ENCODE assay signal across 1 cellular context in genomic region chrX:85031505-85031904, GRCh38.
TF ChIP-seq lines count a peak whose summit lies in the region.

No MANE protein-coding gene starts in this region.

TF ChIP-seq in WTC11, 78 proteins besides CTCF, POLR2A, EP300 and RAD21 (continued from another document):
- TF ChIP-seq, protein P1, sequence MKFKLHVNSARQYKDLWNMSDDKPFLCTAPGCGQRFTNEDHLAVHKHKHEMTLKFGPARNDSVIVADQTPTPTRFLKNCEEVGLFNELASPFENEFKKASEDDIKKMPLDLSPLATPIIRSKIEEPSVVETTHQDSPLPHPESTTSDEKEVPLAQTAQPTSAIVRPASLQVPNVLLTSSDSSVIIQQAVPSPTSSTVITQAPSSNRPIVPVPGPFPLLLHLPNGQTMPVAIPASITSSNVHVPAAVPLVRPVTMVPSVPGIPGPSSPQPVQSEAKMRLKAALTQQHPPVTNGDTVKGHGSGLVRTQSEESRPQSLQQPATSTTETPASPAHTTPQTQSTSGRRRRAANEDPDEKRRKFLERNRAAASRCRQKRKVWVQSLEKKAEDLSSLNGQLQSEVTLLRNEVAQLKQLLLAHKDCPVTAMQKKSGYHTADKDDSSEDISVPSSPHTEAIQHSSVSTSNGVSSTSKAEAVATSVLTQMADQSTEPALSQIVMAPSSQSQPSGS (CRISPR knock-in tag; IDR thresholded peaks at IDR 0.05; ENCODE audit: borderline replicate concordance, low read depth) = no peak
- TF ChIP-seq, protein P2, sequence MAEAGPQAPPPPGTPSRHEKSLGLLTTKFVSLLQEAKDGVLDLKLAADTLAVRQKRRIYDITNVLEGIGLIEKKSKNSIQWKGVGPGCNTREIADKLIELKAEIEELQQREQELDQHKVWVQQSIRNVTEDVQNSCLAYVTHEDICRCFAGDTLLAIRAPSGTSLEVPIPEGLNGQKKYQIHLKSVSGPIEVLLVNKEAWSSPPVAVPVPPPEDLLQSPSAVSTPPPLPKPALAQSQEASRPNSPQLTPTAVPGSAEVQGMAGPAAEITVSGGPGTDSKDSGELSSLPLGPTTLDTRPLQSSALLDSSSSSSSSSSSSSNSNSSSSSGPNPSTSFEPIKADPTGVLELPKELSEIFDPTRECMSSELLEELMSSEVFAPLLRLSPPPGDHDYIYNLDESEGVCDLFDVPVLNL (CRISPR knock-in tag; IDR thresholded peaks at IDR 0.05; ENCODE audit: borderline replicate concordance, low read depth) = no peak
